8 cellular contexts compared by ENCODE assay signal in genomic region chrX:46545111-46546005, GRCh38. TPM values are rescaled to one million over a fixed set of nuclear protein-coding genes. Genes with fewer than 3 reads are reported as not detected.
DNase-seq lines count a peak whose midpoint lies in the region; ATAC-seq and TF ChIP-seq lines count a peak whose summit lies in the region.

Gene ZNF674, minus strand, starts transcription at chrX:46545421. Its CDS starts 3,334 bp downstream, at chrX:46542087.

- H3K56ac ChIP-seq in IMR-90 (ENCODE audit: extremely low read depth, insufficient read depth, low read length) = peak within 1 kb of the TSS; percentile 70

- H3K27me3 ChIP-seq in IMR-90 (ENCODE audit: control insufficient read depth, insufficient read depth, low read length) = no peaks in the 10 kb centered on the region
- H3K27me3 ChIP-seq in esophagus muscularis mucosa = no peaks in the 10 kb centered on the region
- no peaks in the 10 kb centered on the region for H3K27me3 ChIP-seq in muscle layer of duodenum (ENCODE audit: low read depth, low read length)

- H3K9ac ChIP-seq in IMR-90 (ENCODE audit: low read depth, low read length) = peak within 1 kb of the TSS; percentile 96

- in situ Hi-C loops in IMR-90 (cut with MboI; ENCODE audit: low sequenced_read_pairs) = no loop called here

- peak within 1 kb of the TSS; percentile 80 for H2AFZ ChIP-seq in IMR-90 (replicated peaks; ENCODE audit: low read length, poor library complexity)

- H3K4me3 ChIP-seq in IMR-90 (ENCODE audit: insufficient read depth, low read depth, low read length) (peak within 1 kb of the TSS; percentile 92), esophagus muscularis mucosa (peak within 1 kb of the TSS; percentile 66 to 76 (median 72)), muscle layer of duodenum (ENCODE audit: low read depth in 1 of 2, low read length in 2 of 2) (peak within 1 kb of the TSS; percentile 75 to 79)

- H3K9me3 ChIP-seq in IMR-90 (ENCODE audit: control insufficient read depth, insufficient read depth, low read length) (no peaks in the 10 kb centered on the region), esophagus muscularis mucosa (no peaks in the 10 kb centered on the region), muscle layer of duodenum (ENCODE audit: control insufficient read depth in 1 of 2, low read length in 2 of 2) (no peaks in the 10 kb centered on the region)

- peak within 1 kb of the TSS; percentile 45 for H2BK120ac ChIP-seq in IMR-90 (ENCODE audit: low read depth, low read length)

- no peak within 1 kb of the TSS for H2BK15ac ChIP-seq in IMR-90 (ENCODE audit: low read depth, low read length)

- TSS peak; percentile 23 for BruUV-seq in IMR-90 (replicated peaks; lab: Mats Ljungman, UMichigan)

- WGBS in IMR-90 (ENCODE audit: extremely low coverage in 2 of 2, insufficient read length in 1 of 2), 2 experiments = 26% methylated on average over 14 of the region's 57 CpGs; no CpG with 5 or more reads in 1 of the 2 experiments
- WGBS in esophagus muscularis mucosa = 45% methylated on average over 49 of the region's 57 CpGs

- no peak for TF ChIP-seq RAD21 in IMR-90 (IDR thresholded peaks at IDR 0.05; ENCODE audit: low read length)

- TF ChIP-seq CTCF in IMR-90 (conservative IDR thresholded peaks at IDR 0.05; ENCODE audit: low read depth, low read length) (peak; percentile 27; the same call in 1 of the 2 replicates), esophagus muscularis mucosa (IDR thresholded peaks at IDR 0.05) (peak in 2 of 3 experiments; percentile 20 to 47)

- peak within 1 kb of the TSS; percentile 70 for H3K18ac ChIP-seq in IMR-90 (ENCODE audit: low read depth, low read length)

- dilution Hi-C loops in IMR-90 (cut with HindIII; ENCODE audit: low sequenced_read_pairs, unreplicated experiment) = no loop called here

- peak; percentile 80 for ATAC-seq in GM21529 (IDR thresholded peaks at IDR 0.05; ENCODE audit: unreplicated experiment)
- ATAC-seq in IMR-90 (ENCODE audit: low read depth) = peak; percentile 84

- peak within 1 kb of the TSS; percentile 70 for H3K23ac ChIP-seq in IMR-90 (ENCODE audit: low read depth, low read length)

- H3K4me1 ChIP-seq in IMR-90 (ENCODE audit: control insufficient read depth, insufficient read depth, low read length) = peaks cover 2% of the 10 kb centered on the region; the same call in 1 of the 2 replicates
- H3K4me1 ChIP-seq in esophagus muscularis mucosa = peaks cover 0 to 34% (median 24%) of the 10 kb centered on the region in 4 donors
- H3K4me1 ChIP-seq in muscle layer of duodenum (ENCODE audit: control insufficient read depth in 1 of 2, insufficient read depth in 2 of 2, low read length in 2 of 2) = peaks cover 0 to 12% of the 10 kb centered on the region in 2 donors

- H4K91ac ChIP-seq in IMR-90 (ENCODE audit: insufficient read depth, low read depth, low read length) = peak within 1 kb of the TSS; percentile 79

- peak; percentile 88 for TF ChIP-seq POLR2A in IMR-90 (IDR thresholded peaks at IDR 0.05; ENCODE audit: low read depth, low read length)
- no peak for TF ChIP-seq POLR2A in esophagus muscularis mucosa (IDR thresholded peaks at IDR 0.05; ENCODE audit: low read depth)

- H4K20me1 ChIP-seq in IMR-90 (ENCODE audit: insufficient read depth, low read length) = peaks cover 4% of the 10 kb centered on the region; the same call in 1 of the 2 replicates

- no peak for TF ChIP-seq EP300 in esophagus muscularis mucosa (IDR thresholded peaks at IDR 0.05)

- H2BK20ac ChIP-seq in IMR-90 (ENCODE audit: low read depth, low read length) = no peak within 1 kb of the TSS

- peak within 1 kb of the TSS; percentile 79 for H3K4ac ChIP-seq in IMR-90 (ENCODE audit: low read depth, low read length)

- H3K36me3 ChIP-seq in IMR-90 (ENCODE audit: control insufficient read depth, insufficient read depth, low read length) = peaks cover 2% of the 10 kb centered on the region
- peaks cover 0 to 5% (median 0%) of the 10 kb centered on the region in 4 donors for H3K36me3 ChIP-seq in esophagus muscularis mucosa
- H3K36me3 ChIP-seq in muscle layer of duodenum (ENCODE audit: control insufficient read depth in 1 of 2, insufficient read depth in 2 of 2, low read length in 2 of 2) = no peaks in the 10 kb centered on the region

- CTCF ChIA-PET in IMR-90 (lab: Yijun Ruan, JAX) = no interaction called here

- peaks cover 5 to 22% of the 10 kb centered on the region in 2 experiments; a peak in 2 of 4 replicates for H3K79me1 ChIP-seq in IMR-90 (ENCODE audit: low read depth in 1 of 2, low read length in 2 of 2)

- peak within 1 kb of the TSS; percentile 90 for H3K14ac ChIP-seq in IMR-90 (replicated peaks; ENCODE audit: low read depth, low read length)

- peak; percentile 95 for DNase-seq in DMS53 (lab: John Stamatoyannopoulos, UW)
- DNase-seq in IMR-90 = peak; percentile 93
- peak; percentile 95 for DNase-seq in OCI-M1 (lab: John Stamatoyannopoulos, UW)
- DNase-seq in activated T-cell treated with anti-CD3 and anti-CD28 coated beads, Interleukin-2, amount 50 U/mL, for 1 hour = peak; percentile 91
- peak; percentile 94 for DNase-seq in esophagus muscularis mucosa (ENCODE audit: extremely low spot score)
- DNase-seq in stimulated activated CD8-positive, alpha-beta memory T cell treated with anti-CD3 and anti-CD28 coated beads, Interleukin-7, amount 100 ng/mL, for 24 hours (ENCODE audit: low read depth) = peak; percentile 80

- H2AK9ac ChIP-seq in IMR-90 (replicated peaks; ENCODE audit: low read depth, low read length, poor library complexity) = peak within 1 kb of the TSS; percentile 73

- H3K27ac ChIP-seq in IMR-90 (ENCODE audit: insufficient read depth, low read length) (peak within 1 kb of the TSS; percentile 85), esophagus muscularis mucosa (replicated peaks in 1 of 4) (peak within 1 kb of the TSS; percentile 77 to 85 (median 82)), muscle layer of duodenum (ENCODE audit: low read length) (peak within 1 kb of the TSS; percentile 92)

- intact Hi-C loops in IMR-90 (cut with micrococcal nuclease) (no loop called here), esophagus muscularis mucosa (cut with DNase I) (no loop called here)

- peak within 1 kb of the TSS; percentile 42 for H2AK5ac ChIP-seq in IMR-90 (ENCODE audit: low read depth, low read length)

- H3K4me2 ChIP-seq in IMR-90 (ENCODE audit: low read depth, low read length) = peak within 1 kb of the TSS; percentile 97

- H2BK5ac ChIP-seq in IMR-90 (ENCODE audit: low read depth, low read length, poor library complexity, severe bottlenecking) = peak within 1 kb of the TSS; percentile 80

- POLR2A ChIA-PET in IMR-90 (lab: Charles Lee; ENCODE audit: unreplicated experiment) = no interaction called here

- H4K8ac ChIP-seq in IMR-90 (ENCODE audit: low read depth in 2 of 2, low read length in 2 of 2) = peak within 1 kb of the TSS; percentile 80 to 87

- 0 out of 2 replicates have a peak, but pooled peaks cover 4% of the 10 kb centered on the region for H3K9me1 ChIP-seq in IMR-90 (ENCODE audit: insufficient read depth, low read length)

- H4K5ac ChIP-seq in IMR-90 (ENCODE audit: low read depth, low read length) = peak within 1 kb of the TSS; percentile 58; the same call in 1 of the 2 replicates

TF ChIP-seq in IMR-90, 13 proteins besides CTCF, POLR2A, EP300 and RAD21:
- TF ChIP-seq MXI1 (IDR thresholded peaks at IDR 0.05; ENCODE audit: borderline replicate concordance, low read depth, low read length) (no peak), RFX5 (IDR thresholded peaks at IDR 0.05; ENCODE audit: low read depth, low read length) (no peak), MAZ (IDR thresholded peaks at IDR 0.05; ENCODE audit: borderline replicate concordance, low read depth, low read length) (peak; percentile 63; the same call in 1 of the 2 replicates), NFE2L2 (IDR thresholded peaks at IDR 0.05; ENCODE audit: low read depth, low read length) (0 out of 2 replicates have a peak, but pooled peaks have one; percentile 1), SMC3 (IDR thresholded peaks at IDR 0.05; ENCODE audit: low read depth, low read length) (no peak), FOS (IDR thresholded peaks at IDR 0.05; ENCODE audit: low read depth, low read length) (peak; percentile 67), BHLHE40 (IDR thresholded peaks at IDR 0.05; ENCODE audit: low read depth, low read length) (peak; percentile 52), CEBPB (IDR thresholded peaks at IDR 0.05; ENCODE audit: low read depth, low read length) (peak; percentile 30; the same call in 1 of the 2 replicates), CHD1 (IDR thresholded peaks at IDR 0.05; ENCODE audit: low read depth, low read length) (peak; percentile 7; the same call in 1 of the 2 replicates)
- TF ChIP-seq, protein P1, sequence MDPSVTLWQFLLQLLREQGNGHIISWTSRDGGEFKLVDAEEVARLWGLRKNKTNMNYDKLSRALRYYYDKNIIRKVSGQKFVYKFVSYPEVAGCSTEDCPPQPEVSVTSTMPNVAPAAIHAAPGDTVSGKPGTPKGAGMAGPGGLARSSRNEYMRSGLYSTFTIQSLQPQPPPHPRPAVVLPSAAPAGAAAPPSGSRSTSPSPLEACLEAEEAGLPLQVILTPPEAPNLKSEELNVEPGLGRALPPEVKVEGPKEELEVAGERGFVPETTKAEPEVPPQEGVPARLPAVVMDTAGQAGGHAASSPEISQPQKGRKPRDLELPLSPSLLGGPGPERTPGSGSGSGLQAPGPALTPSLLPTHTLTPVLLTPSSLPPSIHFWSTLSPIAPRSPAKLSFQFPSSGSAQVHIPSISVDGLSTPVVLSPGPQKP (IDR thresholded peaks at IDR 0.05; ENCODE audit: borderline replicate concordance, low read depth, low read length) = no peak
- TF ChIP-seq, protein P2, sequence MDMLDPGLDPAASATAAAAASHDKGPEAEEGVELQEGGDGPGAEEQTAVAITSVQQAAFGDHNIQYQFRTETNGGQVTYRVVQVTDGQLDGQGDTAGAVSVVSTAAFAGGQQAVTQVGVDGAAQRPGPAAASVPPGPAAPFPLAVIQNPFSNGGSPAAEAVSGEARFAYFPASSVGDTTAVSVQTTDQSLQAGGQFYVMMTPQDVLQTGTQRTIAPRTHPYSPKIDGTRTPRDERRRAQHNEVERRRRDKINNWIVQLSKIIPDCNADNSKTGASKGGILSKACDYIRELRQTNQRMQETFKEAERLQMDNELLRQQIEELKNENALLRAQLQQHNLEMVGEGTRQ (IDR thresholded peaks at IDR 0.05; ENCODE audit: low read depth, low read length) = no peak

RNA-seq across cellular contexts. Expression of gene ZNF674, which starts in this region (rescaled TPM):
- total RNA-seq in IMR-90 (2012; rRNA removed) = 6.4 and 13.4 TPM in 2 replicates
- 1.7 and 2.2 TPM in 2 replicates for polyA plus RNA-seq in IMR-90 (2012; rRNA removed)
- 1.4 and 2.2 TPM in 2 replicates for polyA plus RNA-seq in IMR-90 (2012; cell fraction: cytosol; rRNA removed)
- polyA plus RNA-seq in IMR-90 (2012; cell fraction: nucleus; rRNA removed; ENCODE audit: low replicate concordance) = 5.1 and 8.3 TPM in 2 replicates
- 1 to 10 TPM; 2.0 to 5.0 (median 2.8) TPM for total RNA-seq in esophagus muscularis mucosa

Comparison
In these comparisons a context has a peak if more than half of its experiments do, and no peak if none do; other contexts are left out.
1. Peak in every context shown above with its lines: DNase-seq, ATAC-seq, H3K4me3 ChIP-seq and H3K27ac ChIP-seq.